16 cellular contexts compared by ENCODE assay signal in the genomic region with DNA sequence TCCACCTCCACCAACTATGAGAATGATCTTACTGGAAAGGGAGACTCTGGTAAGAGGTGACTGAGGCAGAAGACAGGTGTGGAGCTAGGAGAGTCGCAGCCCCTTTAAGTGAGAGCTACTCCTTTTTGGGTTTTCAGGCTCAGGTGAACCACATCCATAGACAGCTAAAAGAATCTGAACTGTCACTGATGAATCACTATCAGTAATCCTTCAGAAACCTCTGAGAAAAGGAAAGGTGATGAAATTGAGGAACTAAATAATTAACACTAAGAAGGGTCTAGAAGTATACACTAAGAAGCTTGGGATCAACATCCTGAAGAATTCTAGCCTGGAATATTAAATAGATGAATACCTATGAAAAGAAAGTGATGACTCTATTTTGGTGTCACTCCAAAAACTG.
DNase-seq lines count a peak whose midpoint lies in the region; FAIRE-seq and TF ChIP-seq lines count a peak whose summit lies in the region.
"Had no signal": no experiment of that assay in that cellular context is flagged by ENCODE, and none has a peak within 500 bp of the region (broad histone marks: within the 10 kb centered on the region; RNA-seq: fewer than 3 reads in every experiment).

No MANE protein-coding gene starts in this region.

- WGBS in mammary epithelial cell (ENCODE audit: low coverage, missing lambda C conversion rate) = 92% methylated on average over 1 of the region's 1 CpG
- 88 to 100% methylated on average over 1 of the region's 1 CpG for WGBS in transverse colon (ENCODE audit: low coverage in 1 of 2), 2 donors

- dilution Hi-C loops in mammary epithelial cell (cut with HindIII; ENCODE audit: low sequenced_read_pairs) = no loop called here

- H3K4me1 Mint-ChIP-seq in glutamatergic neuron (ENCODE audit: low read depth, unreplicated experiment) = peaks cover 50% of the 10 kb centered on the region
- H3K4me1 Mint-ChIP-seq in progenitor cell of endocrine pancreas (ENCODE audit: low read depth) = peaks cover 66% of the 10 kb centered on the region

- H3K36me3 ChIP-seq in mammary epithelial cell (ENCODE audit: insufficient read depth, low read length) (no peaks in the 10 kb centered on the region), transverse colon (no peaks in the 10 kb centered on the region)
- H3K36me3 ChIP-seq: pancreas, WERI-Rb-1 had no signal

- TF ChIP-seq POLR2A in transverse colon (IDR thresholded peaks at IDR 0.05) = no peak

- no peaks in the 10 kb centered on the region for H4K20me1 ChIP-seq in mammary epithelial cell (ENCODE audit: insufficient read depth, low read length)

- intact Hi-C loops in mammary epithelial cell (cut with micrococcal nuclease) (no loop called here), transverse colon (cut with DNase I; ENCODE audit: low total_unique reads) (no loop called here)

- H3K9ac ChIP-seq in mammary epithelial cell (ENCODE audit: insufficient read depth, low read length) = no peak overlapping the region

- H3K27me3 ChIP-seq in mammary epithelial cell (ENCODE audit: insufficient read depth, low read length) (no peaks in the 10 kb centered on the region), transverse colon (no peaks in the 10 kb centered on the region)
- H3K27me3 ChIP-seq: pancreas had no signal

- BruUV-seq in mammary epithelial cell (replicated peaks; lab: Mats Ljungman, UMichigan) = no TSS peak

- peaks cover 7% of the 10 kb centered on the region for H3K9me3 Mint-ChIP-seq in glutamatergic neuron (ENCODE audit: unreplicated experiment)
- H3K9me3 Mint-ChIP-seq in progenitor cell of endocrine pancreas (ENCODE audit: low read depth) = peaks cover 3% of the 10 kb centered on the region
- H3K9me3 Mint-ChIP-seq: mesothelial cell of epicardium had no signal

- DNase-seq in mammary epithelial cell = peak; percentile 16
- no peak for DNase-seq in glutamatergic neuron
- no peak for DNase-seq in progenitor cell of endocrine pancreas (ENCODE audit: low spot score, unreplicated experiment)
- no peak for DNase-seq in transverse colon
- DNase-seq in UCSD-AML1 (lab: John Stamatoyannopoulos, UW; ENCODE audit: unreplicated experiment) = no peak
- DNase-seq in HEK293T (ENCODE audit: extremely low spot score) = no peak
- DNase-seq in HTR-8/SVneo (ENCODE audit: insufficient read length, low spot score) = no peak
- DNase-seq: activated effector memory CD4-positive, alpha-beta T cell treated with Interleukin-2 at 50 U/mL for 16 hours; MV-4-11; NCI-H2107; pancreas; WERI-Rb-1 had no signal

- no peak for TF ChIP-seq CTCF in mammary epithelial cell (conservative IDR thresholded peaks at IDR 0.05 in 1 of 2, IDR thresholded peaks at IDR 0.05 in 1 of 2; ENCODE audit: extremely low read depth in 1 of 2, insufficient read depth in 1 of 2, low read depth in 1 of 2, low read length in 2 of 2)
- TF ChIP-seq CTCF in glutamatergic neuron (IDR thresholded peaks at IDR 0.05; ENCODE audit: partially characterized antibody, unreplicated experiment) = no peak
- TF ChIP-seq CTCF in progenitor cell of endocrine pancreas (IDR thresholded peaks at IDR 0.05; ENCODE audit: unreplicated experiment) = no peak
- TF ChIP-seq CTCF in transverse colon (IDR thresholded peaks at IDR 0.05) = no peak

- H3K36me3 Mint-ChIP-seq in glutamatergic neuron (ENCODE audit: unreplicated experiment) (peaks cover 6% of the 10 kb centered on the region), progenitor cell of endocrine pancreas (ENCODE audit: insufficient read depth) (peaks cover 1% of the 10 kb centered on the region)
- H3K36me3 Mint-ChIP-seq: mesothelial cell of epicardium had no signal

- H3K79me2 ChIP-seq in mammary epithelial cell (ENCODE audit: insufficient read depth, low read length) = no peaks in the 10 kb centered on the region

- H3K4me1 ChIP-seq in mammary epithelial cell (ENCODE audit: insufficient read depth, low read length) (peaks cover 8% of the 10 kb centered on the region), transverse colon (peaks cover 29 to 90% (median 85%) of the 10 kb centered on the region in 4 donors)

- no peak for FAIRE-seq in HTR-8/SVneo (lab: Jason Lieb, UNC)
- FAIRE-seq: astrocyte, D721Med, pancreas, RCC 7860 had no signal

- no peak overlapping the region for H3K4me2 ChIP-seq in mammary epithelial cell (ENCODE audit: insufficient read depth, low read depth, low read length)

- H3K4me3 Mint-ChIP-seq in glutamatergic neuron (ENCODE audit: unreplicated experiment) = no peak overlapping the region
- H3K4me3 Mint-ChIP-seq in progenitor cell of endocrine pancreas (ENCODE audit: low read depth) = no peak overlapping the region
- H3K4me3 Mint-ChIP-seq: mesothelial cell of epicardium had no signal

- H3K27ac ChIP-seq in mammary epithelial cell (ENCODE audit: insufficient read depth, low read depth, low read length) (no peak overlapping the region), transverse colon (peak overlapping the region; percentile 78 to 89 (median 88))
- H3K27ac ChIP-seq: WERI-Rb-1 had no signal

- in situ Hi-C loops in mammary epithelial cell (cut with MboI; ENCODE audit: low sequenced_read_pairs in 2 of 2) = no loop called here
- in situ Hi-C loops in transverse colon (cut with MboI; ENCODE audit: low pct_ligation_motif_present in 1 of 4, low pct_unique_long_range_greater_than_20kb in 1 of 4, low sequenced_read_pairs in 3 of 4) = no loop called here

- H3K4me3 ChIP-seq in mammary epithelial cell (replicated peaks in 1 of 3; ENCODE audit: insufficient read depth in 1 of 3, low read depth in 2 of 3, low read length in 3 of 3) (no peak overlapping the region), transverse colon (no peak overlapping the region)
- H3K4me3 ChIP-seq: pancreas had no signal

- H3K27me3 Mint-ChIP-seq in glutamatergic neuron (ENCODE audit: unreplicated experiment) (peaks cover 4% of the 10 kb centered on the region), progenitor cell of endocrine pancreas (peaks cover 2% of the 10 kb centered on the region)

- no peak for TF ChIP-seq EP300 in transverse colon (IDR thresholded peaks at IDR 0.05; ENCODE audit: low read depth)

- H3K9me3 ChIP-seq in mammary epithelial cell (replicated peaks; ENCODE audit: insufficient read depth, low read length) = no peaks in the 10 kb centered on the region
- no peaks in the 10 kb centered on the region for H3K9me3 ChIP-seq in transverse colon
- H3K9me3 ChIP-seq: pancreas had no signal

- CTCF ChIA-PET in mammary epithelial cell (lab: Charles Lee; ENCODE audit: low non-redundant PET) (interaction anchor here (0.8 kb wide), 1 partner anchor 215 kb away, joined by 4 read pairs; the partner anchor contains the start of gene TCTN3), HEK293T (lab: Yijun Ruan, JAX) (interaction anchor here (1.0 kb wide), 1 partner anchor 124 kb away, joined by 3 read pairs; no protein-coding TSS in a partner anchor)

- POLR2A ChIA-PET in HEK293T (lab: Yijun Ruan, JAX) = no interaction called here

- no peak overlapping the region for H2AFZ ChIP-seq in mammary epithelial cell (ENCODE audit: low read depth, low read length)

- H3K27ac Mint-ChIP-seq in glutamatergic neuron (ENCODE audit: unreplicated experiment) (peak overlapping the region; percentile 50), progenitor cell of endocrine pancreas (peak overlapping the region; percentile 81)
- H3K27ac Mint-ChIP-seq: mesothelial cell of epicardium had no signal

TF ChIP-seq in HEK293T, 16 proteins besides CTCF, POLR2A, EP300 and RAD21:
- TF ChIP-seq L3MBTL2 (conservative IDR thresholded peaks at IDR 0.05) (no peak), PKNOX1 (IDR thresholded peaks at IDR 0.05) (no peak), TARDBP (IDR thresholded peaks at IDR 0.05) (no peak), LEF1 (IDR thresholded peaks at IDR 0.05; ENCODE audit: borderline replicate concordance) (no peak), NFRKB (IDR thresholded peaks at IDR 0.05) (no peak), SUZ12 (IDR thresholded peaks at IDR 0.05) (no peak), ZNF384 (IDR thresholded peaks at IDR 0.05) (no peak), FOXM1 (IDR thresholded peaks at IDR 0.05; ENCODE audit: borderline replicate concordance) (no peak), FOXK2 (IDR thresholded peaks at IDR 0.05) (no peak), SP1 (IDR thresholded peaks at IDR 0.05) (no peak), BHLHE40 (IDR thresholded peaks at IDR 0.05; ENCODE audit: borderline replicate concordance) (no peak), ARNT (IDR thresholded peaks at IDR 0.05) (no peak)
